Comparison of ENCODE assay signal across 1 cellular context in the genomic region with DNA sequence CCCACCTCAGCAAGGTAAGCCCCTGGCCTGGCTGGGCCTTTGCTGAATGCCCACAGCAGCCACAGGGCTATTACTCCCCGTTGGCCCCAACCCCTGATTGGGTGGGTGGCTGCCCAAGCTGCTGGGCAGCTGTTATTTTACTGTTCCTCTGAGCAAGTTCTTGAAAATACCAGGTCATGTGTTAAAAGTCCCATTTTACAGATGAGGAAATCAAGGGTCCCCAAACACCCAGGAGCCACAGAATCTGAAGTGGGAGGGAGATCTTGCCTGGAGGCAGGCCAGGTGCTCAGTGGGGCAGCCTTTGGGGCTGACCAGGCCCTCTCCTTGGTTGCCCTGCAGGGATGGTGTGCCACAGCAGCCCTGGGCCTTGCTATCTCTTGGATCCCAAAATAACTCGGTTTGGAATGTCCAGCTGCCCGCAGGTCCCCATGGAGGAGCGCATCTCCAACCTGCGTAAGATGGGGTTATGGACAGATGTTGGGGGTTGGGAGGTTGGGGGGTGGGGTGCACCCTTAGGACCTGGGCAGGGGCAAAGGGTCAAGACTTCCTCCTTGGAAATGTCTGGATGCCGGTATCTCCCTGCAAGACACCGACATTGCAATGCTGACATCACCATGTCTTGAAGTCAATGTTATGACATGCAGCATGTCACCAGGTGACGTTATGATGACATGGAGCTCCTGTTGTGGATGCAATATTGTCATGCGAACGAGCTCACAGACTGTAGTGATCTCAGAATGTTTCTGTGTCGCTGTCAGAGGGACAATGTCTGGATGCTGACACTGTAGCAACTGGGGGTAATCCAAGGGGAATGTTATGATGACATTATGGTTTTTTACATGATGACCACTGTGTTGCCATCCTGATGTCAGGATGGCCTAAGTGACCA.
TF ChIP-seq lines count a peak whose summit lies in the region.

No MANE protein-coding gene starts in this region.

TF ChIP-seq in K562, 482 proteins besides CTCF, POLR2A, EP300 and RAD21:
- TF ChIP-seq NCOA1 (IDR thresholded peaks at IDR 0.05; ENCODE audit: low read depth), result peak; percentile 82
- TF ChIP-seq ATF1 (CRISPR knock-in tag; IDR thresholded peaks at IDR 0.05), result peak; percentile 33; the same call in 1 of the 2 replicates
- peak; percentile 82 for TF ChIP-seq ATF1 (tag; IDR thresholded peaks at IDR 0.05)
- TF ChIP-seq, protein P1, sequence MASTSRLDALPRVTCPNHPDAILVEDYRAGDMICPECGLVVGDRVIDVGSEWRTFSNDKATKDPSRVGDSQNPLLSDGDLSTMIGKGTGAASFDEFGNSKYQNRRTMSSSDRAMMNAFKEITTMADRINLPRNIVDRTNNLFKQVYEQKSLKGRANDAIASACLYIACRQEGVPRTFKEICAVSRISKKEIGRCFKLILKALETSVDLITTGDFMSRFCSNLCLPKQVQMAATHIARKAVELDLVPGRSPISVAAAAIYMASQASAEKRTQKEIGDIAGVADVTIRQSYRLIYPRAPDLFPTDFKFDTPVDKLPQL (IDR thresholded peaks at IDR 0.05; ENCODE audit: extremely low read depth, insufficient read length), result no peak
- TF ChIP-seq MTA3 (IDR thresholded peaks at IDR 0.05; ENCODE audit: borderline replicate concordance), result peak; percentile 63; the same call in 1 of the 2 replicates
- no peak for TF ChIP-seq NR4A1 (CRISPR knock-in tag; IDR thresholded peaks at IDR 0.05)
- no peak for TF ChIP-seq NR4A1 (tag; IDR thresholded peaks at IDR 0.05)
- peak; percentile 91 for TF ChIP-seq CREM (IDR thresholded peaks at IDR 0.05; ENCODE audit: low read depth)
- TF ChIP-seq, protein P2, sequence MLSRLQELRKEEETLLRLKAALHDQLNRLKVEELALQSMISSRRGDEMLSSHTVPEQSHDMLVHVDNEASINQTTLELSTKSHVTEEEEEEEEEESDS (CRISPR knock-in tag; IDR thresholded peaks at IDR 0.05), result no peak
- no peak for TF ChIP-seq ZNF24 (IDR thresholded peaks at IDR 0.05)
- TF ChIP-seq, protein P3, sequence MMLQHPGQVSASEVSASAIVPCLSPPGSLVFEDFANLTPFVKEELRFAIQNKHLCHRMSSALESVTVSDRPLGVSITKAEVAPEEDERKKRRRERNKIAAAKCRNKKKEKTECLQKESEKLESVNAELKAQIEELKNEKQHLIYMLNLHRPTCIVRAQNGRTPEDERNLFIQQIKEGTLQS (IDR thresholded peaks at IDR 0.05), result peak; percentile 53
- TF ChIP-seq, protein P3 (CRISPR knock-in tag; conservative IDR thresholded peaks at IDR 0.05), result no peak
- no peak for TF ChIP-seq MEIS2 (IDR thresholded peaks at IDR 0.05; ENCODE audit: partially characterized antibody)
- TF ChIP-seq CREB1 (IDR thresholded peaks at IDR 0.05), result peak; percentile 95
- TF ChIP-seq CREB1 (CRISPR knock-in tag; IDR thresholded peaks at IDR 0.05), result peak; percentile 93
- peak; percentile 45; the same call in 1 of the 2 replicates for TF ChIP-seq KHSRP (IDR thresholded peaks at IDR 0.05)
- no peak for TF ChIP-seq SP1 (CRISPR knock-in tag; IDR thresholded peaks at IDR 0.05)
- TF ChIP-seq HNRNPH1 (optimal IDR thresholded peaks at IDR 0.05; ENCODE audit: low read depth, low read length), result no peak
